8 cellular contexts compared by ENCODE assay signal in the genomic region with DNA sequence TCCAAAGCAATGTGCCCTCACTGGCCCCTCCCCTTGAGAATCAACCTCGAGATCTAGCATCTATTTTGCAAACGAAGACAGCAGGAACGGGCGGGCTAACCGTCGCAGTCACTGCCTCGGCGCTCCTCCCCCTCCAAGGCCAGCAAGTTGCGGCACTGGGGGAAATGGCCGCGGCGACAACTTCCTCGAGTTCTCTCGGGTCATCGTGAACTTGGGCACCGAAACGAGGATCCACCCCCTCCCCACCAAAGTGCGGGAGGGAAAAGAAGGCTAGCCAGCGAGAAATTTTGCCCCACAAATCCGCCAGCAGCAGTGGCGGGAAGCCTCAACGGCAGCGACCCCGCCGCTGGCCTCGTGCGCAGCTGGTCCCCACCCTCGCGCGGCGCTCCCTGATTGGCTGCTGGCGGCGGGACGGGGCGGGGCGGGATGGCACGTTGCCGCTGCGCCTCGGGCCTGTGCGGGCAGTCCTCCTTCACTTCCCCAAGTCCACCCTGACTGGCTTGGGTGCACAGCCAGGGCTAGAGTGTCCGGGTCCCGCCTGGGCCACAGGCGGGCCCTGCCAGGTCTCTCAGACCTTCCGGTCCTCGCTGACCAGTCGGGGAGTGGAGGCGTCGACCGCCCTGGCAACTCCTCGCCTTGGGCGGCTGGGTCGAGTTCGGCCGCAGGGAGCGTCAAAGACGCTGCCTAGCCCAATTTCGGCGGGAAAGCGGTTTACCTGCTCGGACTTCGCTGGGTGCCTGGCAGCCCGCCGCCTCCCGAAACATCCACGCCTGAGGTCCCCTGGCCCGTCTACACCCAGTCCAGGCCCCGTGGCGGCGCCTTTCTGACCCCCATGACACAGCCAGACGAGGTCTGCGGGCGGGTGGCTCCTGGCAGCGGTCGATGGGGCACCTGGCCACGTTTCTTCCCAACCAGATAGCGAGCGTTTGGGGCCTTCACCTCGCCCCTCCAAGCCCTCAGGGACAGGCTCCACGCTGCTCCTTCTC. TPM values are rescaled to one million over a fixed set of nuclear protein-coding genes. Genes with fewer than 3 reads are reported as not detected.
DNase-seq lines count a peak whose midpoint lies in the region; ATAC-seq and TF ChIP-seq lines count a peak whose summit lies in the region.
"Had no signal": no experiment of that assay in that cellular context is flagged by ENCODE, and none has a peak within 500 bp of the region (broad histone marks: within the 10 kb centered on the region; RNA-seq: fewer than 3 reads in every experiment).

A gene with protein sequence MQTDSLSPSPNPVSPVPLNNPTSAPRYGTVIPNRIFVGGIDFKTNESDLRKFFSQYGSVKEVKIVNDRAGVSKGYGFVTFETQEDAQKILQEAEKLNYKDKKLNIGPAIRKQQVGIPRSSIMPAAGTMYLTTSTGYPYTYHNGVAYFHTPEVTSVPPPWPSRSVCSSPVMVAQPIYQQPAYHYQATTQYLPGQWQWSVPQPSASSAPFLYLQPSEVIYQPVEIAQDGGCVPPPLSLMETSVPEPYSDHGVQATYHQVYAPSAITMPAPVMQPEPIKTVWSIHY (minus strand): TSS at position 364 of the 986 bp plus-strand sequence. CDS start 3,469 bp downstream, outside the sequence.

- H3K4me1 ChIP-seq in KMS-11 (ENCODE audit: low read depth, poor library complexity, severe bottlenecking) (peaks cover 3% of the 10 kb centered on the region), lower lobe of right lung (peaks cover 11% of the 10 kb centered on the region), suprapubic skin (peaks cover 9% of the 10 kb centered on the region)

- H3K4me2 ChIP-seq in KMS-11 = peak within 1 kb of the TSS; percentile 48; the same call in 1 of the 2 replicates

- no peak for TF ChIP-seq EP300 in suprapubic skin (IDR thresholded peaks at IDR 0.05)

- H3K36me3 ChIP-seq in KMS-11 (ENCODE audit: insufficient read depth) = no peaks in the 10 kb centered on the region
- H3K36me3 ChIP-seq in brain microvascular endothelial cell (replicated peaks) = no peaks in the 10 kb centered on the region
- H3K36me3 ChIP-seq in lower lobe of right lung = no peaks in the 10 kb centered on the region
- no peaks in the 10 kb centered on the region for H3K36me3 ChIP-seq in suprapubic skin

- H3K27me3 ChIP-seq in KMS-11 (ENCODE audit: insufficient read depth, low read depth) (no peaks in the 10 kb centered on the region), brain microvascular endothelial cell (replicated peaks) (peaks cover 16% of the 10 kb centered on the region), lower lobe of right lung (ENCODE audit: low read depth) (peaks cover 28% of the 10 kb centered on the region), suprapubic skin (peaks cover 27% of the 10 kb centered on the region)

- H3K9me3 ChIP-seq in lower lobe of right lung (no peaks in the 10 kb centered on the region), suprapubic skin (no peaks in the 10 kb centered on the region)

- TF ChIP-seq POLR2A in suprapubic skin (IDR thresholded peaks at IDR 0.05) = no peak

- H3K27ac ChIP-seq in KMS-11 (no peak within 1 kb of the TSS), brain microvascular endothelial cell (no peak within 1 kb of the TSS), lower lobe of right lung (no peak within 1 kb of the TSS), suprapubic skin (no peak within 1 kb of the TSS)

- in situ Hi-C loops in brain microvascular endothelial cell (cut with HindIII; ENCODE audit: low pct_ligation_motif_present, low sequenced_read_pairs) = no loop called here

- 89% methylated on average over 40 of the region's 80 CpGs for WGBS in suprapubic skin

- peak within 1 kb of the TSS; percentile 60; the same call in 1 of the 2 replicates for H3K9ac ChIP-seq in KMS-11

- peak within 1 kb of the TSS; percentile 86 for H2AFZ ChIP-seq in KMS-11 (ENCODE audit: low read depth)

- no peaks in the 10 kb centered on the region; the same call in 1 of the 2 replicates for H4K20me1 ChIP-seq in KMS-11 (ENCODE audit: insufficient read depth)

- H3K79me2 ChIP-seq in KMS-11 (ENCODE audit: insufficient read depth, low read depth) = no peaks in the 10 kb centered on the region

- ATAC-seq in lower lobe of right lung (peak; percentile 26 to 37), GM19324 (IDR thresholded peaks at IDR 0.05; ENCODE audit: low FRiP score, unreplicated experiment) (no peak), GM21390 (IDR thresholded peaks at IDR 0.05; ENCODE audit: unreplicated experiment) (no peak)

- H3K4me3 ChIP-seq in KMS-11 (IDR thresholded peaks at IDR 0.05; ENCODE audit: insufficient read depth, low read depth, low read length) = peak within 1 kb of the TSS; percentile 58
- H3K4me3 ChIP-seq in brain microvascular endothelial cell (ENCODE audit: low read depth, low read length) = peak within 1 kb of the TSS; percentile 34
- peak within 1 kb of the TSS; percentile 53 for H3K4me3 ChIP-seq in lower lobe of right lung
- peak within 1 kb of the TSS; percentile 41 for H3K4me3 ChIP-seq in suprapubic skin

- DNase-seq in brain microvascular endothelial cell = no peak
- DNase-seq in lower lobe of right lung = no peak
- peak in 1 of 2 donors; percentile 49 for DNase-seq in suprapubic skin (ENCODE audit: low spot score in 2 of 2)
- no peak for DNase-seq in cortex of kidney (lab: John Stamatoyannopoulos, UW)
- DNase-seq: NCI-H774 had no signal

- no peak for TF ChIP-seq CTCF in KMS-11 (conservative IDR thresholded peaks at IDR 0.05; ENCODE audit: low read depth, low read length)
- TF ChIP-seq CTCF in brain microvascular endothelial cell (IDR thresholded peaks at IDR 0.05; ENCODE audit: low read depth, low read length, missing control alignments) = no peak
- no peak for TF ChIP-seq CTCF in lower lobe of right lung (IDR thresholded peaks at IDR 0.05)
- TF ChIP-seq CTCF in suprapubic skin (IDR thresholded peaks at IDR 0.05) = no peak

- intact Hi-C loops in lower lobe of right lung (cut with DNase I) = no loop called here

RNA-seq across cellular contexts. Expression of the gene that starts here (rescaled TPM):
- total RNA-seq in lower lobe of right lung (not detected), suprapubic skin (not detected)

Comparison
In these comparisons a context has a peak if more than half of its experiments do, and no peak if none do; other contexts are left out.
1. Peak in ATAC-seq and H3K4me3 ChIP-seq in lower lobe of right lung; RNA of the gene not detected or under 1 TPM.